In the genomic region with DNA sequence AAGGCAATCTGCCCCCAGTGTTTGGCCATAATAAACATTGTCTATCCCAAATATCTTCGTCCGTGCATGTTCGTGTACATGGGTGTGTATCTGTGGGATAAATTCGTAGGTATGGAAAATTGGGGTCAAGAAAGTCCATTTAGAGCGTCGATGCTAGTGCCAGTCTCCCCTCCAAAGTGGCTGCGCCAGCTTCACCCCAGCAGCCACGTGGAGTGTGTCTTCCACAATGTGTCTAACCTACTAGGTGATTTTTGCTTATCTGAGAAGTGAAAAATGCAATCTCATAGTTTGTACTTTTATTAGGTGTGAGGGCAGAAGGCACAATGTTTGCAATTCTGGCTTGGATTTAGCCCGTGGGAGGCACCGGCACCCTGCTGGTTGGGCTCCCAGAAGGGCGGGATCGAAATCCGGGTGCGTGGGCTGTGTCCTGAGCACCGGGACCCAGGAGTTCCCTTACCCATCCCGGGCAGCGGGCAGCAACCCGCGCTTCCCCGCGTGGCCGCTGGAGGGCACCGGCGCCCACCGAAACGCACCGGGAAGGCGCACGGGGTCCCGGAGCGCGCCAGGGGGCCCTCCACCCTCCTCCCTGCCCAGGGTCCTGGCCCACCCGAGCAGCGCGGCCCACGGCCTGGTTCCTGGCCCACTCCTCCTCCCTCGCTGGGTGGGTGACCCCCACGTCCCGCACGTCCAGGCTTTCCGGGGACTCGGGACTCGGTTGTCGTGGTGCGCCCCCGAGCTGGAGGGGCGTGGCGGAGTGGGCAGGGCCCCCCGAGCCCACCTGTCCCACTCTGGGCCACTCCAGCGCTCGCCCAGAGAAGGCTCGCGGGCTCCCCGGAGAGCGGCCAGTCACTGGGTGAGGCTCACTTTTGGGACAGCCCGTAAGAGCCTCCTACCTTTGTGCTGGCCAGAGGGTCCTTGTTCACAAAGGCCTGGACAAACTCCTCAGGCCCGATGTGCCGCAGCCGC, we compare ENCODE assay signal across 8 cellular contexts. TPM values are rescaled to one million over a fixed set of nuclear protein-coding genes. Genes with fewer than 3 reads are reported as not detected.
DNase-seq lines count a peak whose midpoint lies in the region; ATAC-seq and TF ChIP-seq lines count a peak whose summit lies in the region.

No MANE protein-coding gene starts in this region.

- WGBS in mammary epithelial cell (ENCODE audit: low coverage, missing lambda C conversion rate): 22% methylated on average over 21 of the region's 59 CpGs

- H3K27me3 Mint-ChIP-seq in stimulated activated naive CD8-positive, alpha-beta T cell treated with anti-CD3 and anti-CD28 coated beads, Interleukin-15, amount 100 ng/mL, for 72 hours: peaks cover 26% of the 10 kb centered on the region

- CTCF ChIA-PET in mammary epithelial cell (lab: Charles Lee; ENCODE audit: low non-redundant PET): no interaction called here

- no peaks in the 10 kb centered on the region for H3K9me3 ChIP-seq in OCI-LY3 (ENCODE audit: insufficient read depth, low read length)
- H3K9me3 ChIP-seq in mammary epithelial cell (replicated peaks; ENCODE audit: insufficient read depth, low read length): no peaks in the 10 kb centered on the region

- intact Hi-C loops in mammary epithelial cell (cut with micrococcal nuclease): loop anchor here (1.0 to 5.0 kb wide), 4 partner anchors 188 to 480 kb away; no protein-coding TSS in a partner anchor

- H3K4me1 ChIP-seq in OCI-LY3 (ENCODE audit: low read length) (peaks cover 5% of the 10 kb centered on the region), mammary epithelial cell (ENCODE audit: insufficient read depth, low read length) (peaks cover 4% of the 10 kb centered on the region)

- H3K4me3 ChIP-seq in OCI-LY3 (ENCODE audit: low read length) (peak overlapping the region; percentile 45), mammary epithelial cell (replicated peaks in 1 of 3; ENCODE audit: insufficient read depth in 1 of 3, low read depth in 2 of 3, low read length in 3 of 3) (no peak overlapping the region)

- no peaks in the 10 kb centered on the region for H3K27me3 ChIP-seq in OCI-LY3 (ENCODE audit: low read depth, low read length)
- H3K27me3 ChIP-seq in mammary epithelial cell (ENCODE audit: insufficient read depth, low read length): no peaks in the 10 kb centered on the region

- H2AFZ ChIP-seq in OCI-LY3 (ENCODE audit: low read depth, low read length) (peak overlapping the region; percentile 72; the same call in 1 of the 2 replicates), mammary epithelial cell (ENCODE audit: low read depth, low read length) (peak overlapping the region; percentile 6)

- H3K36me3 ChIP-seq in OCI-LY3 (replicated peaks; ENCODE audit: low read depth, low read length): no peaks in the 10 kb centered on the region
- no peaks in the 10 kb centered on the region for H3K36me3 ChIP-seq in mammary epithelial cell (ENCODE audit: insufficient read depth, low read length)

- ATAC-seq in stimulated activated naive CD8-positive, alpha-beta T cell treated with anti-CD3 and anti-CD28 coated beads, Interleukin-15, amount 100 ng/mL, for 72 hours: peak; percentile 63

- TF ChIP-seq CTCF in OCI-LY3 (IDR thresholded peaks at IDR 0.05; ENCODE audit: low read depth, low read length) (peak; percentile 77), mammary epithelial cell (conservative IDR thresholded peaks at IDR 0.05 in 1 of 2, IDR thresholded peaks at IDR 0.05 in 1 of 2; ENCODE audit: extremely low read depth in 1 of 2, insufficient read depth in 1 of 2, low read depth in 1 of 2, low read length in 2 of 2) (peak; percentile 60 to 82)

- peak overlapping the region; percentile 65 for H3K4me2 ChIP-seq in OCI-LY3 (ENCODE audit: low read length)
- H3K4me2 ChIP-seq in mammary epithelial cell (ENCODE audit: insufficient read depth, low read depth, low read length): peak overlapping the region; percentile 17

- H4K20me1 ChIP-seq in OCI-LY3 (ENCODE audit: insufficient read depth, low read length) (no peaks in the 10 kb centered on the region), mammary epithelial cell (ENCODE audit: insufficient read depth, low read length) (no peaks in the 10 kb centered on the region)

- in situ Hi-C loops in mammary epithelial cell (cut with MboI; ENCODE audit: low sequenced_read_pairs in 2 of 2): no loop called here

- no peaks in the 10 kb centered on the region for H3K9me3 Mint-ChIP-seq in stimulated activated naive CD8-positive, alpha-beta T cell treated with anti-CD3 and anti-CD28 coated beads, Interleukin-15, amount 100 ng/mL, for 72 hours

- H3K79me2 ChIP-seq in OCI-LY3 (ENCODE audit: low read length): no peaks in the 10 kb centered on the region
- H3K79me2 ChIP-seq in mammary epithelial cell (ENCODE audit: insufficient read depth, low read length): no peaks in the 10 kb centered on the region

- DNase-seq in NCI-H2227 (lab: John Stamatoyannopoulos, UW; ENCODE audit: unreplicated experiment): peak; percentile 20
- no peak for DNase-seq in NCI-H2227 treated with DMSO at 0.1 percent for 48 hours (lab: John Stamatoyannopoulos, UW)
- no peak for DNase-seq in mammary epithelial cell
- DNase-seq in left kidney (ENCODE audit: low read depth, low spot score): peak; percentile 66
- DNase-seq in stimulated activated naive CD8-positive, alpha-beta T cell treated with anti-CD3 and anti-CD28 coated beads, Interleukin-15, amount 100 ng/mL, for 72 hours: peak; percentile 46 to 55
- DNase-seq in A172 (ENCODE audit: low spot score): no peak
- DNase-seq in NCI-H1417 treated with DMSO at 0.1 percent for 48 hours (lab: John Stamatoyannopoulos, UW): no peak

- H3K9ac ChIP-seq in OCI-LY3 (ENCODE audit: low read length): no peak overlapping the region
- H3K9ac ChIP-seq in mammary epithelial cell (ENCODE audit: insufficient read depth, low read length): no peak overlapping the region

- dilution Hi-C loops in mammary epithelial cell (cut with HindIII; ENCODE audit: low sequenced_read_pairs): loop anchor here (5.0 kb wide), 1 partner anchor 75 kb away; no protein-coding TSS in a partner anchor

- H3K27ac ChIP-seq in OCI-LY3 (ENCODE audit: low read length) (no peak overlapping the region), mammary epithelial cell (ENCODE audit: insufficient read depth, low read depth, low read length) (no peak overlapping the region)

- BruUV-seq in mammary epithelial cell (replicated peaks; lab: Mats Ljungman, UMichigan): no TSS peak

- no peak overlapping the region for H3K27ac Mint-ChIP-seq in stimulated activated naive CD8-positive, alpha-beta T cell treated with anti-CD3 and anti-CD28 coated beads, Interleukin-15, amount 100 ng/mL, for 72 hours

- no peaks in the 10 kb centered on the region for H3K4me1 Mint-ChIP-seq in stimulated activated naive CD8-positive, alpha-beta T cell treated with anti-CD3 and anti-CD28 coated beads, Interleukin-15, amount 100 ng/mL, for 72 hours

- no peak overlapping the region for H3K4me3 Mint-ChIP-seq in stimulated activated naive CD8-positive, alpha-beta T cell treated with anti-CD3 and anti-CD28 coated beads, Interleukin-15, amount 100 ng/mL, for 72 hours

RNA-seq across cellular contexts. Expression of gene RNF130, which starts 55.4 kb away (rescaled TPM):
- 10 to 100 TPM; 13.3 to 18.4 TPM for total RNA-seq in mammary epithelial cell
- 14.8 TPM for polyA plus RNA-seq in mammary epithelial cell
- 15.6 TPM for polyA minus RNA-seq in mammary epithelial cell
- 99.2 and 99.7 TPM in 2 replicates for total RNA-seq in A172 (2014; rRNA removed; shearing (Covaris generic))

Comparison
In these comparisons a context has a peak if more than half of its experiments do, and no peak if none do; other contexts are left out.
1. DNase-seq: peak in NCI-H2227 (single experiment), left kidney (single experiment) and stimulated activated naive CD8-positive, alpha-beta T cell treated with anti-CD3 and anti-CD28 coated beads, Interleukin-15, amount 100 ng/mL, for 72 hours (2 of 2); none in NCI-H2227 treated with DMSO at 0.1 percent for 48 hours (single experiment), mammary epithelial cell (single experiment), A172 (single experiment) and NCI-H1417 treated with DMSO at 0.1 percent for 48 hours (single experiment).